Comparison of ENCODE assay signal across 36 cellular contexts in the genomic region with DNA sequence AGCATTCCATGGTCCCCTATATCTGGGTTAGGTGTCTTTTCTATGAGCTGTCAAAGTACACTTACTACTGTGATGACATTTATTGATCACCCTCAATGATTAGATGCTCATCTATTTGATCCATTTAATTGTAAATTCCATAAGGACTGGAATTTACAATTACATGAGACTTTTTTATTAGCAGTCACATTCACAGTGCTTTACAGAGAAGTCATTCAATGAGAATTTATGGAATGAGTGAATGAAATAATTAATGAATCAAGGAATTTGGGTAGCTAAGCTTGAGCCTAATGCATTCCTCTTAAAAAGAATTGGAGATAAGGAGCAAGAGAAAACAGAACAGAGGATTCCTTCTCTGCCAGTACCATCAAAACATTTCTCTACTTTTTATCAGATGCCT.
DNase-seq lines count a peak whose midpoint lies in the region; ATAC-seq, FAIRE-seq and TF ChIP-seq lines count a peak whose summit lies in the region.
"Had no signal": no experiment of that assay in that cellular context is flagged by ENCODE, and none has a peak within 500 bp of the region (broad histone marks: within the 10 kb centered on the region; RNA-seq: fewer than 3 reads in every experiment).

No MANE protein-coding gene starts in this region.

- no peak for FAIRE-seq in astrocyte (lab: Jason Lieb, UNC)
- FAIRE-seq: A549, D721Med had no signal

- TF ChIP-seq RAD21 in SK-N-SH (IDR thresholded peaks at IDR 0.05; ENCODE audit: low read length), result no peak

- TF ChIP-seq CTCF in SK-N-SH (IDR thresholded peaks at IDR 0.05) (no peak), astrocyte (IDR thresholded peaks at IDR 0.05; ENCODE audit: insufficient read depth, low read depth, low read length) (no peak), choroid plexus epithelial cell (conservative IDR thresholded peaks at IDR 0.05; ENCODE audit: low read depth, low read length) (no peak), GM10266 (IDR thresholded peaks at IDR 0.05; ENCODE audit: control insufficient read depth, insufficient read depth, low read depth, missing control alignments) (no peak)

- H3K27me3 ChIP-seq in SK-N-SH (ENCODE audit: insufficient read depth), result no peaks in the 10 kb centered on the region
- H3K27me3 ChIP-seq in astrocyte (ENCODE audit: insufficient read depth, low read length), result no peaks in the 10 kb centered on the region
- H3K27me3 ChIP-seq: BE2C; BLaER1; BLaER1 treated with 17β-estradiol and CSF1 and Interleukin-3, amounts not matched to agents 10 nM and 100 nM had no signal

- H3K27ac ChIP-seq in SK-N-SH (ENCODE audit: low read depth in 2 of 2, low read length in 1 of 2) (no peak overlapping the region), astrocyte (ENCODE audit: low read depth, low read length) (no peak overlapping the region)
- H3K27ac ChIP-seq: 22Rv1; A549; BLaER1; BLaER1 treated with 17β-estradiol and CSF1 and Interleukin-3, amounts not matched to agents 10 nM and 100 nM; C4-2B had no signal

- no peak overlapping the region for H3K27ac Mint-ChIP-seq in astrocyte (ENCODE audit: unreplicated experiment)
- H3K27ac Mint-ChIP-seq: B cell; CD14-positive monocyte; CD4-positive, alpha-beta memory T cell; CD4-positive, alpha-beta T cell; CD4-positive, CD25-positive, alpha-beta regulatory T cell; CD8-positive, alpha-beta memory T cell; CD8-positive, alpha-beta T cell had no signal

- no peaks in the 10 kb centered on the region for H3K9me3 ChIP-seq in SK-N-SH
- no peaks in the 10 kb centered on the region for H3K9me3 ChIP-seq in astrocyte (ENCODE audit: insufficient read depth, low read depth, low read length)
- H3K9me3 ChIP-seq: A549; BE2C; BLaER1; BLaER1 treated with 17β-estradiol and CSF1 and Interleukin-3, amounts not matched to agents 10 nM and 100 nM; Caco-2 had no signal

- ATAC-seq in SK-N-SH treated with all-trans-retinoic acid at 6 μM for 48 hours, result no peak
- ATAC-seq: A549; CD8-positive, alpha-beta T cell had no signal

- TF ChIP-seq EP300 in SK-N-SH (IDR thresholded peaks at IDR 0.05; ENCODE audit: borderline replicate concordance in 1 of 2, low read depth in 1 of 2, low read length in 1 of 2), result no peak

- no peaks in the 10 kb centered on the region for H3K36me3 ChIP-seq in SK-N-SH (replicated peaks in 1 of 2; ENCODE audit: control insufficient read depth in 1 of 2, insufficient read depth in 2 of 2, low read length in 1 of 2)
- no peaks in the 10 kb centered on the region for H3K36me3 ChIP-seq in astrocyte (ENCODE audit: insufficient read depth, low read length)
- H3K36me3 ChIP-seq: BE2C; BLaER1; BLaER1 treated with 17β-estradiol and CSF1 and Interleukin-3, amounts not matched to agents 10 nM and 100 nM had no signal

- no peaks in the 10 kb centered on the region for H3K9me3 Mint-ChIP-seq in astrocyte (ENCODE audit: unreplicated experiment)
- H3K9me3 Mint-ChIP-seq: CD14-positive monocyte had no signal

- H3K9ac ChIP-seq in SK-N-SH (no peak overlapping the region), astrocyte (ENCODE audit: low read length) (no peak overlapping the region)
- H3K9ac ChIP-seq: BLaER1; BLaER1 treated with 17β-estradiol and CSF1 and Interleukin-3, amounts not matched to agents 10 nM and 100 nM had no signal

- POLR2A ChIA-PET in SK-N-SH (lab: Yijun Ruan, JAX), result no interaction called here

- no peaks in the 10 kb centered on the region for H3F3A ChIP-seq in SK-N-SH (replicated peaks; ENCODE audit: insufficient read depth)

- H3K4me3 ChIP-seq in SK-N-SH (ENCODE audit: low read depth in 2 of 2, low read length in 1 of 2), result no peak overlapping the region
- no peak overlapping the region for H3K4me3 ChIP-seq in astrocyte (ENCODE audit: insufficient read depth, low read depth, low read length)
- no peak overlapping the region for H3K4me3 ChIP-seq in choroid plexus epithelial cell (ENCODE audit: low read depth, low read length)
- H3K4me3 ChIP-seq: A549; BLaER1; BLaER1 treated with 17β-estradiol and CSF1 and Interleukin-3, amounts not matched to agents 10 nM and 100 nM had no signal

- no peak overlapping the region for H2AFZ ChIP-seq in SK-N-SH (ENCODE audit: low read depth)
- H2AFZ ChIP-seq in astrocyte (ENCODE audit: low read depth, low read length), result no peak overlapping the region

- CTCF ChIA-PET in SK-N-SH (lab: Yijun Ruan, JAX), result interaction anchor here (0.7 to 2.0 kb wide), 4 partner anchors 11 to 1644 kb away, joined by 3 to 7 read pairs (median 3); no protein-coding TSS in a partner anchor

- H3K9me2 ChIP-seq in SK-N-SH, result no peaks in the 10 kb centered on the region

- H3K27me3 Mint-ChIP-seq in astrocyte (ENCODE audit: low read depth, unreplicated experiment), result no peaks in the 10 kb centered on the region
- H3K27me3 Mint-ChIP-seq: B cell; CD4-positive, alpha-beta memory T cell; CD4-positive, alpha-beta T cell; CD4-positive, CD25-positive, alpha-beta regulatory T cell; CD8-positive, alpha-beta memory T cell had no signal

- H4K20me1 ChIP-seq in SK-N-SH (ENCODE audit: insufficient read depth), result no peaks in the 10 kb centered on the region
- H4K20me1 ChIP-seq in astrocyte (ENCODE audit: insufficient read depth, low read length), result no peaks in the 10 kb centered on the region
- H4K20me1 ChIP-seq: BLaER1; BLaER1 treated with 17β-estradiol and CSF1 and Interleukin-3, amounts not matched to agents 10 nM and 100 nM had no signal

- H3K4me1 ChIP-seq in SK-N-SH (ENCODE audit: control insufficient read depth in 1 of 2, insufficient read depth in 2 of 2, low read depth in 1 of 2, low read length in 1 of 2), result no peaks in the 10 kb centered on the region
- H3K4me1 ChIP-seq in astrocyte (ENCODE audit: insufficient read depth, low read length), result no peaks in the 10 kb centered on the region
- H3K4me1 ChIP-seq: A549; BE2C; BLaER1; BLaER1 treated with 17β-estradiol and CSF1 and Interleukin-3, amounts not matched to agents 10 nM and 100 nM; Caco-2 had no signal

- no peaks in the 10 kb centered on the region for H3K36me3 Mint-ChIP-seq in astrocyte (ENCODE audit: low read depth, unreplicated experiment)
- H3K36me3 Mint-ChIP-seq: CD14-positive monocyte; CD4-positive, alpha-beta memory T cell; CD4-positive, CD25-positive, alpha-beta regulatory T cell; CD8-positive, alpha-beta memory T cell; CD8-positive, alpha-beta T cell had no signal

- no peaks in the 10 kb centered on the region for H3K4me1 Mint-ChIP-seq in astrocyte (ENCODE audit: low read depth, unreplicated experiment)
- H3K4me1 Mint-ChIP-seq: B cell; CD14-positive monocyte; CD4-positive, alpha-beta memory T cell; CD4-positive, CD25-positive, alpha-beta regulatory T cell; CD8-positive, alpha-beta memory T cell had no signal

- no peaks in the 10 kb centered on the region for H3K79me2 ChIP-seq in SK-N-SH (ENCODE audit: insufficient read depth)
- no peaks in the 10 kb centered on the region for H3K79me2 ChIP-seq in astrocyte (ENCODE audit: insufficient read depth, low read length)

- H3K4me2 ChIP-seq in SK-N-SH (no peak overlapping the region), astrocyte (ENCODE audit: low read length) (no peak overlapping the region)
- H3K4me2 ChIP-seq: A549; BLaER1; BLaER1 treated with 17β-estradiol and CSF1 and Interleukin-3, amounts not matched to agents 10 nM and 100 nM had no signal

- no peak for DNase-seq in SK-N-SH
- DNase-seq in NCI-H226, result peak; percentile 12
- DNase-seq in astrocyte (ENCODE audit: low read depth), result peak; percentile 1
- DNase-seq in choroid plexus epithelial cell (ENCODE audit: low read depth), result peak; percentile 2
- no peak for DNase-seq in HuH-7.5 (ENCODE audit: low spot score)
- no peak for DNase-seq in GM10266 (ENCODE audit: extremely low spot score)
- no peak for DNase-seq in iPS-NIHi7 (ENCODE audit: extremely low spot score)
- DNase-seq: 8988T; ACHN; AML-193; BE2C; C1 segment of cervical spinal cord; Caco-2; Calu3; CD4-positive, alpha-beta memory T cell; CD4-positive, alpha-beta T cell; CD4-positive, CD25-positive, alpha-beta regulatory T cell; CD8-positive, alpha-beta memory T cell; CD8-positive, alpha-beta T cell; COR-L47; DMS 273 treated with DMSO at 0.1 percent for 48 hours; DMS153; DMS53; DMS79; DMS79 treated with DMSO at 0.1 percent for 48 hours; DND-41; EL had no signal

- no peak overlapping the region for H3K4me3 Mint-ChIP-seq in astrocyte (ENCODE audit: unreplicated experiment)
- H3K4me3 Mint-ChIP-seq: B cell; CD14-positive monocyte; CD4-positive, alpha-beta memory T cell; CD4-positive, alpha-beta T cell; CD4-positive, CD25-positive, alpha-beta regulatory T cell; CD8-positive, alpha-beta memory T cell; CD8-positive, alpha-beta T cell had no signal

TF ChIP-seq in SK-N-SH treated with all-trans-retinoic acid at 6 μM for 48 hours, 23 proteins besides CTCF, POLR2A, EP300 and RAD21:
- TF ChIP-seq ISL1 (CRISPR knock-in tag; IDR thresholded peaks at IDR 0.05) (peak; percentile 94), CREB5 (CRISPR knock-in tag; IDR thresholded peaks at IDR 0.05; ENCODE audit: low read depth) (peak; percentile 71; the same call in 1 of the 2 replicates), BACH2 (CRISPR knock-in tag; IDR thresholded peaks at IDR 0.05; ENCODE audit: borderline replicate concordance) (no peak)

TF ChIP-seq in SK-N-SH, 30 proteins besides CTCF, POLR2A, EP300 and RAD21:
- no peak for TF ChIP-seq MEF2A (IDR thresholded peaks at IDR 0.05; ENCODE audit: borderline replicate concordance, low read depth)
- TF ChIP-seq TCF12 (IDR thresholded peaks at IDR 0.05), result no peak
- no peak for TF ChIP-seq SMC3 (IDR thresholded peaks at IDR 0.05; ENCODE audit: low read depth, low read length)
- no peak for TF ChIP-seq TEAD4 (IDR thresholded peaks at IDR 0.05; ENCODE audit: borderline replicate concordance, insufficient read depth)
- TF ChIP-seq GABPA (IDR thresholded peaks at IDR 0.05; ENCODE audit: low read depth), result no peak
- TF ChIP-seq RFX5 (IDR thresholded peaks at IDR 0.05; ENCODE audit: low read length), result no peak
- TF ChIP-seq PBX3 (IDR thresholded peaks at IDR 0.05), result no peak
- TF ChIP-seq, protein P1, sequence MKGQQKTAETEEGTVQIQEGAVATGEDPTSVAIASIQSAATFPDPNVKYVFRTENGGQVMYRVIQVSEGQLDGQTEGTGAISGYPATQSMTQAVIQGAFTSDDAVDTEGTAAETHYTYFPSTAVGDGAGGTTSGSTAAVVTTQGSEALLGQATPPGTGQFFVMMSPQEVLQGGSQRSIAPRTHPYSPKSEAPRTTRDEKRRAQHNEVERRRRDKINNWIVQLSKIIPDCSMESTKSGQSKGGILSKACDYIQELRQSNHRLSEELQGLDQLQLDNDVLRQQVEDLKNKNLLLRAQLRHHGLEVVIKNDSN (IDR thresholded peaks at IDR 0.05; ENCODE audit: borderline replicate concordance, low read depth), result no peak
- TF ChIP-seq RCOR1 (IDR thresholded peaks at IDR 0.05; ENCODE audit: low read length), result no peak

Comparison
In these comparisons a context has a peak if more than half of its experiments do, and no peak if none do; other contexts are left out.
1. DNase-seq: peak in NCI-H226 (single experiment), astrocyte (single experiment) and choroid plexus epithelial cell (single experiment); none in SK-N-SH (single experiment), HuH-7.5 (single experiment), GM10266 (single experiment) and iPS-NIHi7 (single experiment).